Comparison of ENCODE assay signal across 15 cellular contexts in genomic region chr5:34005211-34005610, GRCh38.
DNase-seq lines count a peak whose midpoint lies in the region; TF ChIP-seq lines count a peak whose summit lies in the region.
"Had no signal": no experiment of that assay in that cellular context is flagged by ENCODE, and none has a peak within 500 bp of the region (broad histone marks: within the 10 kb centered on the region; RNA-seq: fewer than 3 reads in every experiment).

No MANE protein-coding gene starts in this region.

- TF ChIP-seq POLR2A in NB4 (IDR thresholded peaks at IDR 0.05; ENCODE audit: extremely low read depth, insufficient read length), result no peak

- no peaks in the 10 kb centered on the region for H3K27me3 Mint-ChIP-seq in activated T-cell treated with anti-CD3 and anti-CD28 coated beads, Interleukin-2, amount 50 U/mL, for 24 hours
- H3K27me3 Mint-ChIP-seq: activated CD4-positive, alpha-beta T cell treated with anti-CD3 and anti-CD28 coated beads, Interleukin-2, amount 10 ng/mL, durations not matched to agents 7 days and 5 days; effector memory CD8-positive, alpha-beta T cell had no signal

- H3K4me3 ChIP-seq in NB4 (ENCODE audit: low read depth, low read length), result no peak overlapping the region
- H3K4me3 ChIP-seq: adrenal gland had no signal

- H3K36me3 Mint-ChIP-seq in activated T-cell treated with anti-CD3 and anti-CD28 coated beads, Interleukin-2, amount 50 U/mL, for 24 hours (ENCODE audit: low read depth), result peaks cover 34% of the 10 kb centered on the region

- H3K4me1 Mint-ChIP-seq in activated T-cell treated with anti-CD3 and anti-CD28 coated beads, Interleukin-2, amount 50 U/mL, for 24 hours (ENCODE audit: low read depth), result peaks cover 39% of the 10 kb centered on the region

- H3K27ac Mint-ChIP-seq in activated T-cell treated with anti-CD3 and anti-CD28 coated beads, Interleukin-2, amount 50 U/mL, for 24 hours, result peak overlapping the region; percentile 50
- H3K27ac Mint-ChIP-seq: activated CD4-positive, alpha-beta T cell treated with anti-CD3 and anti-CD28 coated beads, Interleukin-2, amount 10 ng/mL, durations not matched to agents 7 days and 5 days; effector memory CD8-positive, alpha-beta T cell had no signal

- no peak for TF ChIP-seq CTCF in NB4 (IDR thresholded peaks at IDR 0.05; ENCODE audit: low read depth, low read length)

- peak overlapping the region; percentile 32 for H3K4me3 Mint-ChIP-seq in activated T-cell treated with anti-CD3 and anti-CD28 coated beads, Interleukin-2, amount 50 U/mL, for 24 hours
- H3K4me3 Mint-ChIP-seq: activated CD4-positive, alpha-beta T cell treated with anti-CD3 and anti-CD28 coated beads, Interleukin-2, amount 10 ng/mL, durations not matched to agents 7 days and 5 days had no signal

- no peaks in the 10 kb centered on the region for H3K9me3 Mint-ChIP-seq in activated T-cell treated with anti-CD3 and anti-CD28 coated beads, Interleukin-2, amount 50 U/mL, for 24 hours
- H3K9me3 Mint-ChIP-seq: activated CD4-positive, alpha-beta T cell treated with anti-CD3 and anti-CD28 coated beads, Interleukin-2, amount 10 ng/mL, durations not matched to agents 7 days and 5 days; effector memory CD8-positive, alpha-beta T cell; naive B cell had no signal

- no peak for DNase-seq in activated T-cell treated with anti-CD3 and anti-CD28 coated beads, Interleukin-2, amount 50 U/mL, for 24 hours
- DNase-seq in activated T-cell treated with anti-CD3 and anti-CD28 coated beads, Interleukin-2, amount 50 U/mL, for 1 hour, result no peak
- DNase-seq in NB4 (ENCODE audit: low read depth) (peak; percentile 29), kidney glomerular epithelial cell (lab: John Stamatoyannopoulos, UW) (peak; percentile 91), DMS153 (lab: John Stamatoyannopoulos, UW) (no peak)
- no peak for DNase-seq in activated CD4-positive, CD25-positive, alpha-beta regulatory T cell (lab: John Stamatoyannopoulos, UW)
- DNase-seq: activated CD4-positive, alpha-beta T cell treated with anti-CD3 and anti-CD28 coated beads, Interleukin-2, amount 10 ng/mL, durations not matched to agents 7 days and 5 days; adrenal gland; effector memory CD8-positive, alpha-beta T cell; Kasumi-1; naive B cell; NCI-H1436 treated with DMSO at 0.1 percent for 48 hours; NCI-H446 treated with DMSO at 0.1 percent for 48 hours; PC-3; SK-N-SH had no signal

Comparison
In these comparisons a context has a peak if more than half of its experiments do, and no peak if none do; other contexts are left out.
1. DNase-seq: peak in NB4 (single experiment) and kidney glomerular epithelial cell (single experiment); none in activated T-cell treated with anti-CD3 and anti-CD28 coated beads, Interleukin-2, amount 50 U/mL, for 24 hours (single experiment), activated T-cell treated with anti-CD3 and anti-CD28 coated beads, Interleukin-2, amount 50 U/mL, for 1 hour (single experiment), DMS153 (single experiment) and activated CD4-positive, CD25-positive, alpha-beta regulatory T cell (0 of 4).